Comparison of ENCODE assay signal across 1 cellular context in genomic region chr15:48475600-48476395, GRCh38.
TF ChIP-seq lines count a peak whose summit lies in the region.

No MANE protein-coding gene starts in this region.

TF ChIP-seq in IMR-90, 13 proteins besides CTCF, POLR2A, EP300 and RAD21:
- TF ChIP-seq ELK1 (IDR thresholded peaks at IDR 0.05; ENCODE audit: borderline replicate concordance, low read depth, low read length) (no peak), MXI1 (IDR thresholded peaks at IDR 0.05; ENCODE audit: borderline replicate concordance, low read depth, low read length) (no peak), BHLHE40 (IDR thresholded peaks at IDR 0.05; ENCODE audit: low read depth, low read length) (no peak), NFE2L2 (IDR thresholded peaks at IDR 0.05; ENCODE audit: low read depth, low read length) (no peak), RCOR1 (IDR thresholded peaks at IDR 0.05; ENCODE audit: insufficient replicate concordance, low read length) (no peak), FOS (IDR thresholded peaks at IDR 0.05; ENCODE audit: low read depth, low read length) (no peak), CEBPB (IDR thresholded peaks at IDR 0.05; ENCODE audit: low read depth, low read length) (no peak), USF2 (IDR thresholded peaks at IDR 0.05; ENCODE audit: low read depth, low read length) (no peak), CHD1 (IDR thresholded peaks at IDR 0.05; ENCODE audit: low read depth, low read length) (no peak), RFX5 (IDR thresholded peaks at IDR 0.05; ENCODE audit: low read depth, low read length) (no peak), SMC3 (IDR thresholded peaks at IDR 0.05; ENCODE audit: low read depth, low read length) (no peak), MAFK (IDR thresholded peaks at IDR 0.05; ENCODE audit: low read depth, low read length) (no peak), MAZ (IDR thresholded peaks at IDR 0.05; ENCODE audit: borderline replicate concordance, low read depth, low read length) (no peak)
